Comparison of ENCODE assay signal across 8 cellular contexts in the genomic region with DNA sequence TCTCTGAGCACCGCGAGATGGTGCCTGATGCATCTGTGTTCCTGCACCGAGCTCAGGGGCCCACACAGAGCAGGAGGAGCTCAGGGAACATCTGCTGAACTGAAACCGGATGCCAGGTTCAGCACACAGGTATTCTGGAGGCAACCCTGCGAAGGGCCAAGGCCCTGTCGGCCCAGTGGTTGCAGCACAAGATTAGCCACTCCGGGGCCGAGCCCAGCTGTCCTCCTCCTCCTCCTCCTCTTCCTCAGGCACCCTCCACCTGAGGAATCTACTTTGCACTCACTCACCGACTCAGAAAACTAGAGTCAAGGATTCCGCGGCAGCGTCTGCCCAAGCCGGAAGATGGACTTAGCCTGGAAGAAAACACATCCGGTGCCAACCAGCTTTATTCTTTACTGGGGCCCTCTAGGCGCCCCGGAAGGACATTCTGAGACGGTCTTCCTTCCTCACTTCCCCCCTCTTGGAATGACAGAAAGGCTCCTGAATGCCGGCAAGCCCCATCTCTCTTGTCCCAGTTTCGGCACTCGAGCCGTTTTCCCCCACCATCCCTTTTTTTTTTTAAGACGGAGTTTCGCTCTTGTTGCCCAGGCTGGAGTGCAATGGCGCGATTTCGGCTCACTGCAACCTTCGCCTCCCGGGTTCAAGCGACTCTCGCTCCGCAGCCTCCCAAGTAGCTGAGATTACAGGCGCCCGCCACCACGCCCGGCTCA. TPM values are rescaled to one million over a fixed set of nuclear protein-coding genes. Genes with fewer than 3 reads are reported as not detected.
DNase-seq lines count a peak whose midpoint lies in the region; ATAC-seq and TF ChIP-seq lines count a peak whose summit lies in the region.

TSS of gene ZBTB6 (minus strand) at position 360 of the 710 bp plus-strand sequence. CDS start 1,251 bp downstream, outside the sequence.

- no peaks in the 10 kb centered on the region for H3K9me2 ChIP-seq in OCI-LY1 (ENCODE audit: low read depth, low read length)

- H3K27ac ChIP-seq in HUES6 (ENCODE audit: low read depth, low read length): peak within 1 kb of the TSS; percentile 67
- peak within 1 kb of the TSS; percentile 88 for H3K27ac ChIP-seq in OCI-LY1 (ENCODE audit: low read depth, low read length, poor library complexity, severe bottlenecking)
- peak within 1 kb of the TSS; percentile 76 to 89 for H3K27ac ChIP-seq in mucosa of rectum (ENCODE audit: low read depth in 2 of 2, low read length in 2 of 2)

- TF ChIP-seq CTCF in OCI-LY1 (IDR thresholded peaks at IDR 0.05; ENCODE audit: low read length): no peak
- TF ChIP-seq CTCF in epithelial cell of proximal tubule (conservative IDR thresholded peaks at IDR 0.05; ENCODE audit: low read depth, low read length): no peak

- DNase-seq in DMS 273 (lab: John Stamatoyannopoulos, UW; ENCODE audit: unreplicated experiment) (peak; percentile 90), activated T-cell treated with anti-CD3 and anti-CD28 coated beads for 1 hour (ENCODE audit: low read depth) (peak; percentile 38), epithelial cell of proximal tubule (ENCODE audit: low read depth) (peak; percentile 56)
- peak; percentile 30 to 73 for DNase-seq in stimulated activated CD8-positive, alpha-beta memory T cell treated with anti-CD3 and anti-CD28 coated beads, Interleukin-7, amount 100 ng/mL, for 48 hours (ENCODE audit: extremely low read depth in 1 of 2, low read depth in 1 of 2)

- H3K9me3 ChIP-seq in HUES6 (ENCODE audit: control insufficient read depth, insufficient read depth, low read depth, low read length) (no peaks in the 10 kb centered on the region), OCI-LY1 (ENCODE audit: low read length) (no peaks in the 10 kb centered on the region), mucosa of rectum (ENCODE audit: control insufficient read depth in 2 of 2, low read length in 2 of 2) (no peaks in the 10 kb centered on the region)

- peak; percentile 95 for ATAC-seq in GM21447 (IDR thresholded peaks at IDR 0.05; ENCODE audit: unreplicated experiment)

- no peaks in the 10 kb centered on the region for H4K20me1 ChIP-seq in OCI-LY1 (ENCODE audit: insufficient read depth, low read length)

- peak within 1 kb of the TSS; percentile 82 for H3K4me2 ChIP-seq in OCI-LY1 (ENCODE audit: low read length)

- 0 out of 2 replicates have a peak, but pooled peaks cover 7% of the 10 kb centered on the region for H3F3A ChIP-seq in OCI-LY1 (ENCODE audit: insufficient read depth, low read length)

- H3K79me2 ChIP-seq in OCI-LY1 (ENCODE audit: insufficient read depth, low read length): peaks cover 26% of the 10 kb centered on the region

- H3K9ac ChIP-seq in HUES6 (ENCODE audit: low read length) (peak within 1 kb of the TSS; percentile 88), OCI-LY1 (ENCODE audit: low read length) (peak within 1 kb of the TSS; percentile 69), mucosa of rectum (ENCODE audit: low read depth in 1 of 2, low read length in 2 of 2) (peak within 1 kb of the TSS; percentile 76)

- H3K36me3 ChIP-seq in HUES6 (ENCODE audit: control insufficient read depth, insufficient read depth, low read length): peaks cover 22% of the 10 kb centered on the region
- H3K36me3 ChIP-seq in OCI-LY1 (ENCODE audit: insufficient read depth, low read length): peaks cover 25% of the 10 kb centered on the region
- peaks cover 10 to 30% of the 10 kb centered on the region in 2 donors for H3K36me3 ChIP-seq in mucosa of rectum (ENCODE audit: control insufficient read depth in 2 of 2, insufficient read depth in 2 of 2, low read length in 2 of 2)

- H3K27me3 ChIP-seq in HUES6 (ENCODE audit: control insufficient read depth, insufficient read depth, low read length) (no peaks in the 10 kb centered on the region), OCI-LY1 (ENCODE audit: insufficient read depth, low read length) (no peaks in the 10 kb centered on the region), mucosa of rectum (ENCODE audit: control insufficient read depth in 2 of 2, insufficient read depth in 2 of 2, low read length in 2 of 2) (no peaks in the 10 kb centered on the region)

- H3K4me1 ChIP-seq in HUES6 (ENCODE audit: control insufficient read depth, insufficient read depth, low read length): peaks cover 4% of the 10 kb centered on the region; the same call in 1 of the 2 replicates
- peaks cover 18% of the 10 kb centered on the region for H3K4me1 ChIP-seq in OCI-LY1 (ENCODE audit: insufficient read depth, low read length, severe bottlenecking)
- H3K4me1 ChIP-seq in mucosa of rectum (ENCODE audit: control insufficient read depth in 2 of 2, insufficient read depth in 2 of 2, low read length in 2 of 2): peaks cover 8 to 9% of the 10 kb centered on the region in 2 donors

- H3K4me3 ChIP-seq in HUES6 (ENCODE audit: low read depth, low read length): peak within 1 kb of the TSS; percentile 73
- peak within 1 kb of the TSS; percentile 66 for H3K4me3 ChIP-seq in OCI-LY1 (ENCODE audit: low read depth, low read length, poor library complexity, severe bottlenecking)
- peak within 1 kb of the TSS; percentile 75 for H3K4me3 ChIP-seq in epithelial cell of proximal tubule (ENCODE audit: low read depth, low read length)
- peak within 1 kb of the TSS; percentile 76 to 97 for H3K4me3 ChIP-seq in mucosa of rectum (ENCODE audit: low read length in 2 of 2)

- no peak within 1 kb of the TSS for H2AFZ ChIP-seq in OCI-LY1 (ENCODE audit: low read length)

RNA-seq across cellular contexts. Expression of gene ZBTB6, which starts in this region (rescaled TPM):
- total RNA-seq in epithelial cell of proximal tubule: 6.9 and 9.3 TPM in 2 replicates

Comparison
In these comparisons a context has a peak if more than half of its experiments do, and no peak if none do; other contexts are left out.
1. Peak in every context shown above with its lines: DNase-seq, ATAC-seq, H3K4me3 ChIP-seq and H3K27ac ChIP-seq.
2. DNase-seq: peak in every context shown above with its lines; median percentile 90 in DMS 273; 56 in epithelial cell of proximal tubule; 52 in stimulated activated CD8-positive, alpha-beta memory T cell treated with anti-CD3 and anti-CD28 coated beads, Interleukin-7, amount 100 ng/mL, for 48 hours; 38 in activated T-cell treated with anti-CD3 and anti-CD28 coated beads for 1 hour.